Comparison of ENCODE assay signal across 12 cellular contexts in the genomic region with DNA sequence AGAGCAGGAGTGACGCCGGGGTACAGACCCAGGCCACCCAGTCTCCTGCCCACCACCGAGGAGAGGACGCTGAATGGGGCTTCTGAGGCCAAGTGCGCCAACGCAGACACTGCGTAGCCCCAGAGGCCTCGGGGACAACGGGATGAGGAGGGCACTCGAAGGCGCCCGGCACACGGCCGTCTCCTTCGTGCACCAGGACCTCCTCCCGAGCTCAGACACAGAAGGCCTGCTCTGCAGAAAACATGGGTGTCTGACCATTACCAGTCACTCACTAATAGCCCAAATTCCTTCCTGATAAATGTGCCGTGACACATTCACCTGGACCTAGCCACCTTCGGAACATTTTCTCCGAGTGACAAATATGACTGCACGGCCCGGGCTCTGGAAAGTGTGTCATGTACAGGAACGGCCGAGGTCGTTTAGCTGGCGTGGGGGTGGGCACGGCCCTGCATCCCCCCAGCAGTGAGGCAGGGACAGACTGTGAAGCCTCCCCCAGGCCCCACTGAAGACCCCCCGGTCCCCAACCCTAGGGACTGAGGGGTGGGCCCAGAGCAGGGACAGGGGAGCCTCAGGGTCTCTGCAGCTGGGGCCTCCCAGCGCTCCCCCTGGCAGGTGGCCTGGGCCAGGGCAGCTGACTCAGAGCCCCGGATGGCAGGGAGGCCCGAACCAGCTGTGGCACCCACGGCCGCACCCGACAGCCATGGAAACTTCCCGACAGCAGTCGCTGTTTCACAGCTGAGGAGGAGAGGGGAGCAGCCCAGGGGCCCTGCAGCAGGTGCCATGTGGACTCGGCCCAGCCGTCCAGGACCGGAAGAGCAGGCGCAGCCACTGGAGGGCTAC. TPM values are rescaled to one million over a fixed set of nuclear protein-coding genes. Genes with fewer than 3 reads are reported as not detected.
DNase-seq lines count a peak whose midpoint lies in the region; ATAC-seq and TF ChIP-seq lines count a peak whose summit lies in the region.
"Had no signal": no experiment of that assay in that cellular context is flagged by ENCODE, and none has a peak within 500 bp of the region (broad histone marks: within the 10 kb centered on the region; RNA-seq: fewer than 3 reads in every experiment).

No MANE protein-coding gene starts in this region.

- no peak for TF ChIP-seq CTCF in left lung (IDR thresholded peaks at IDR 0.05)

- DNase-seq in activated T-cell treated with anti-CD3 and anti-CD28 coated beads, Interleukin-2, amount 50 U/mL, for 24 hours: peak; percentile 25
- no peak for DNase-seq in activated T-cell treated with anti-CD3 and anti-CD28 coated beads, Interleukin-2, amount 50 U/mL, for 4 hours
- DNase-seq in RPMI8226 (peak; percentile 38), left lung (peak; percentile 23 to 55), C1 segment of cervical spinal cord (lab: John Stamatoyannopoulos, UW) (no peak)
- no peak for DNase-seq in activated CD4-positive, alpha-beta T cell treated with anti-CD3 and anti-CD28 coated beads, Interleukin-2, amount 10 ng/mL, durations not matched to agents 24 days and 14 days
- DNase-seq: activated CD4-positive, alpha-beta T cell treated with anti-CD3 and anti-CD28 coated beads for 1 hour; activated naive CD4-positive, alpha-beta T cell; colonic mucosa; NCI-H510A treated with DMSO at 0.1 percent for 48 hours had no signal

- peaks cover 0 to 52% of the 10 kb centered on the region in 2 donors for H3K27me3 ChIP-seq in left lung
- H3K27me3 ChIP-seq: colonic mucosa had no signal

- no peaks in the 10 kb centered on the region for H3K36me3 Mint-ChIP-seq in activated T-cell treated with anti-CD3 and anti-CD28 coated beads, Interleukin-2, amount 50 U/mL, for 24 hours (ENCODE audit: low read depth)
- no peaks in the 10 kb centered on the region for H3K36me3 Mint-ChIP-seq in activated T-cell treated with anti-CD3 and anti-CD28 coated beads, Interleukin-2, amount 50 U/mL, for 4 hours (ENCODE audit: insufficient read depth)
- H3K36me3 Mint-ChIP-seq in stimulated activated memory B cell treated with anti-CD40 and anti-IgM and Interleukin-4, amounts not matched to agents 10 μg/mL and 1 μg/mL and 100 μg/mL, for 72 hours: no peaks in the 10 kb centered on the region
- no peaks in the 10 kb centered on the region for H3K36me3 Mint-ChIP-seq in activated CD4-positive, alpha-beta T cell treated with anti-CD3 and anti-CD28 coated beads, Interleukin-2, amount 10 ng/mL, durations not matched to agents 24 days and 14 days (ENCODE audit: low read depth)

- H3K36me3 ChIP-seq in left lung: no peaks in the 10 kb centered on the region
- H3K36me3 ChIP-seq: colonic mucosa had no signal

- H3K27ac Mint-ChIP-seq in activated T-cell treated with anti-CD3 and anti-CD28 coated beads, Interleukin-2, amount 50 U/mL, for 24 hours: no peak overlapping the region
- no peak overlapping the region for H3K27ac Mint-ChIP-seq in stimulated activated memory B cell treated with anti-CD40 and anti-IgM and Interleukin-4, amounts not matched to agents 10 μg/mL and 1 μg/mL and 100 μg/mL, for 72 hours
- no peak overlapping the region for H3K27ac Mint-ChIP-seq in activated CD4-positive, alpha-beta T cell treated with anti-CD3 and anti-CD28 coated beads, Interleukin-2, amount 10 ng/mL, durations not matched to agents 24 days and 14 days

- no peak overlapping the region for H3K4me3 Mint-ChIP-seq in activated T-cell treated with anti-CD3 and anti-CD28 coated beads, Interleukin-2, amount 50 U/mL, for 24 hours
- no peak overlapping the region for H3K4me3 Mint-ChIP-seq in activated T-cell treated with anti-CD3 and anti-CD28 coated beads, Interleukin-2, amount 50 U/mL, for 4 hours
- H3K4me3 Mint-ChIP-seq in stimulated activated memory B cell treated with anti-CD40 and anti-IgM and Interleukin-4, amounts not matched to agents 10 μg/mL and 1 μg/mL and 100 μg/mL, for 72 hours: no peak overlapping the region
- H3K4me3 Mint-ChIP-seq in activated CD4-positive, alpha-beta T cell treated with anti-CD3 and anti-CD28 coated beads, Interleukin-2, amount 10 ng/mL, durations not matched to agents 24 days and 14 days: no peak overlapping the region

- no peaks in the 10 kb centered on the region for H3K4me1 Mint-ChIP-seq in activated T-cell treated with anti-CD3 and anti-CD28 coated beads, Interleukin-2, amount 50 U/mL, for 24 hours (ENCODE audit: low read depth)
- H3K4me1 Mint-ChIP-seq in activated T-cell treated with anti-CD3 and anti-CD28 coated beads, Interleukin-2, amount 50 U/mL, for 4 hours (ENCODE audit: low read depth): no peaks in the 10 kb centered on the region
- H3K4me1 Mint-ChIP-seq in stimulated activated memory B cell treated with anti-CD40 and anti-IgM and Interleukin-4, amounts not matched to agents 10 μg/mL and 1 μg/mL and 100 μg/mL, for 72 hours: no peaks in the 10 kb centered on the region
- no peaks in the 10 kb centered on the region for H3K4me1 Mint-ChIP-seq in activated CD4-positive, alpha-beta T cell treated with anti-CD3 and anti-CD28 coated beads, Interleukin-2, amount 10 ng/mL, durations not matched to agents 24 days and 14 days

- H3K9me3 ChIP-seq in left lung: no peaks in the 10 kb centered on the region
- H3K9me3 ChIP-seq: colonic mucosa had no signal

- H3K4me1 ChIP-seq in left lung: no peaks in the 10 kb centered on the region
- H3K4me1 ChIP-seq: colonic mucosa had no signal

- H3K4me3 ChIP-seq in left lung: no peak overlapping the region
- H3K4me3 ChIP-seq: colonic mucosa had no signal

- no peak overlapping the region for H3K27ac ChIP-seq in left lung
- H3K27ac ChIP-seq: colonic mucosa had no signal

- no peak for ATAC-seq in activated T-cell treated with anti-CD3 and anti-CD28 coated beads, Interleukin-2, amount 50 U/mL, for 4 hours
- ATAC-seq in left lung (no peak), GM21423 (IDR thresholded peaks at IDR 0.05; ENCODE audit: unreplicated experiment) (no peak)
- ATAC-seq in stimulated activated memory B cell treated with anti-CD40 and anti-IgM and Interleukin-4, amounts not matched to agents 10 μg/mL and 1 μg/mL and 100 μg/mL, for 72 hours: peak; percentile 13

- H3K27me3 Mint-ChIP-seq in activated T-cell treated with anti-CD3 and anti-CD28 coated beads, Interleukin-2, amount 50 U/mL, for 24 hours: peaks cover 12% of the 10 kb centered on the region
- H3K27me3 Mint-ChIP-seq in activated T-cell treated with anti-CD3 and anti-CD28 coated beads, Interleukin-2, amount 50 U/mL, for 4 hours (ENCODE audit: low read depth): peaks cover 17% of the 10 kb centered on the region
- H3K27me3 Mint-ChIP-seq in stimulated activated memory B cell treated with anti-CD40 and anti-IgM and Interleukin-4, amounts not matched to agents 10 μg/mL and 1 μg/mL and 100 μg/mL, for 72 hours: peaks cover 27% of the 10 kb centered on the region
- H3K27me3 Mint-ChIP-seq in activated CD4-positive, alpha-beta T cell treated with anti-CD3 and anti-CD28 coated beads, Interleukin-2, amount 10 ng/mL, durations not matched to agents 24 days and 14 days: peaks cover 2% of the 10 kb centered on the region

- H3K9me3 Mint-ChIP-seq in activated T-cell treated with anti-CD3 and anti-CD28 coated beads, Interleukin-2, amount 50 U/mL, for 24 hours: no peaks in the 10 kb centered on the region
- no peaks in the 10 kb centered on the region for H3K9me3 Mint-ChIP-seq in activated T-cell treated with anti-CD3 and anti-CD28 coated beads, Interleukin-2, amount 50 U/mL, for 4 hours
- no peaks in the 10 kb centered on the region for H3K9me3 Mint-ChIP-seq in stimulated activated memory B cell treated with anti-CD40 and anti-IgM and Interleukin-4, amounts not matched to agents 10 μg/mL and 1 μg/mL and 100 μg/mL, for 72 hours
- H3K9me3 Mint-ChIP-seq in activated CD4-positive, alpha-beta T cell treated with anti-CD3 and anti-CD28 coated beads, Interleukin-2, amount 10 ng/mL, durations not matched to agents 24 days and 14 days: no peaks in the 10 kb centered on the region

- intact Hi-C loops in left lung (cut with DNase I): no loop called here
- intact Hi-C loops in activated CD4-positive, alpha-beta T cell treated with anti-CD3 and anti-CD28 coated beads, Interleukin-2, amount 10 ng/mL, durations not matched to agents 24 days and 14 days (cut with micrococcal nuclease): no loop called here

RNA-seq across cellular contexts. Expression of a gene that starts 16.7 kb away (rescaled TPM):
- total RNA-seq in activated T-cell treated with anti-CD3 and anti-CD28 coated beads, Interleukin-2, amount 50 U/mL, for 4 hours: 1 to 10 TPM; 4.8 to 7.7 (median 5.7) TPM
- 100 to 1,000 TPM; 405 to 474 TPM for total RNA-seq in left lung
- total RNA-seq in activated CD4-positive, alpha-beta T cell treated with anti-CD3 and anti-CD28 coated beads, Interleukin-2, amount 10 ng/mL, durations not matched to agents 24 days and 14 days: 2.0 and 2.3 TPM in 2 replicates

Comparison
In these comparisons a context has a peak if more than half of its experiments do, and no peak if none do; other contexts are left out.
1. DNase-seq: peak in activated T-cell treated with anti-CD3 and anti-CD28 coated beads, Interleukin-2, amount 50 U/mL, for 24 hours (single experiment), RPMI8226 (single experiment) and left lung (2 of 2); none in activated T-cell treated with anti-CD3 and anti-CD28 coated beads, Interleukin-2, amount 50 U/mL, for 4 hours (single experiment), C1 segment of cervical spinal cord (0 of 14) and activated CD4-positive, alpha-beta T cell treated with anti-CD3 and anti-CD28 coated beads, Interleukin-2, amount 10 ng/mL, durations not matched to agents 24 days and 14 days (single experiment).
2. RNA of a gene that starts 16.7 kb away (total RNA-seq): 405 to 474 TPM in left lung; 4.8 to 7.7 TPM in activated T-cell treated with anti-CD3 and anti-CD28 coated beads, Interleukin-2, amount 50 U/mL, for 4 hours and 2.0 to 2.3 TPM in activated CD4-positive, alpha-beta T cell treated with anti-CD3 and anti-CD28 coated beads, Interleukin-2, amount 10 ng/mL, durations not matched to agents 24 days and 14 days; every median in the first group is over 10 times any median in the second.